ENCODE assay signal across 1 cellular context in the genomic region with DNA sequence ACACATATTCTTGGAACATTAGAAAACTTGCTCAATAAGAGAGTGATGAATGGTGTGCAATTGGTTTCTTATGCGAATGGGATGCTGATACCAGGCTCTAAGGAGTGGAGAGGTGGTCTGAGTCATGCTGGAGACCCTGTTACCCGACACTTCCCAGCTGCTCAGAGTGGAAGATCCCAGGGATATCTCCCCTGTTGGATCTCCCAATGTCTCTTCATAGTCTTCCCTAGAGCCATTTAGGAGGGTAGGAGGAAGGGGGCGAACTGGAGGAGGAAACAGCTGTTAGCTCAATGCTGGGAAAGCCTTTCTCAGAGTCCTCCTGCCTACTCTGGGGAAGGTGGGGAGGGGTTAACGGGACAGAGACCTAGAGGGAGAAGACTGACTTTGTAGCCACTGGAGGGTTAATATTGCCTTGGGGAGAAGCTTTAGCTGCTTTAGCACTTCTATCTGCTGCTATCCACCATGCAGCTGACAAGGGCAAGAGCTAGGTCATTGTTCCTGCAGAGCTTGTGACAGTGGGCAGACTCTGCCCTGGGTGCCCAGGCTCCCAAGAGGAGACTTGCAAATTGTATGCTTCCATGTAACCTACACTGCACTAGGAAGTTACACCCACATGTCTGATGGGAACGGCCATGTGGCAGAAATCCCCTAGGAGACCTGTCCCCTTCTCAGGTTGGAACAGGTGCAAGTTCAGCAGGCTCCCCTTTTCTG.
TF ChIP-seq lines count a peak whose summit lies in the region.

No MANE protein-coding gene starts in this region.

TF ChIP-seq in HepG2, 621 proteins besides CTCF, POLR2A, EP300 and RAD21 (continued from another document):
- TF ChIP-seq, protein P1, sequence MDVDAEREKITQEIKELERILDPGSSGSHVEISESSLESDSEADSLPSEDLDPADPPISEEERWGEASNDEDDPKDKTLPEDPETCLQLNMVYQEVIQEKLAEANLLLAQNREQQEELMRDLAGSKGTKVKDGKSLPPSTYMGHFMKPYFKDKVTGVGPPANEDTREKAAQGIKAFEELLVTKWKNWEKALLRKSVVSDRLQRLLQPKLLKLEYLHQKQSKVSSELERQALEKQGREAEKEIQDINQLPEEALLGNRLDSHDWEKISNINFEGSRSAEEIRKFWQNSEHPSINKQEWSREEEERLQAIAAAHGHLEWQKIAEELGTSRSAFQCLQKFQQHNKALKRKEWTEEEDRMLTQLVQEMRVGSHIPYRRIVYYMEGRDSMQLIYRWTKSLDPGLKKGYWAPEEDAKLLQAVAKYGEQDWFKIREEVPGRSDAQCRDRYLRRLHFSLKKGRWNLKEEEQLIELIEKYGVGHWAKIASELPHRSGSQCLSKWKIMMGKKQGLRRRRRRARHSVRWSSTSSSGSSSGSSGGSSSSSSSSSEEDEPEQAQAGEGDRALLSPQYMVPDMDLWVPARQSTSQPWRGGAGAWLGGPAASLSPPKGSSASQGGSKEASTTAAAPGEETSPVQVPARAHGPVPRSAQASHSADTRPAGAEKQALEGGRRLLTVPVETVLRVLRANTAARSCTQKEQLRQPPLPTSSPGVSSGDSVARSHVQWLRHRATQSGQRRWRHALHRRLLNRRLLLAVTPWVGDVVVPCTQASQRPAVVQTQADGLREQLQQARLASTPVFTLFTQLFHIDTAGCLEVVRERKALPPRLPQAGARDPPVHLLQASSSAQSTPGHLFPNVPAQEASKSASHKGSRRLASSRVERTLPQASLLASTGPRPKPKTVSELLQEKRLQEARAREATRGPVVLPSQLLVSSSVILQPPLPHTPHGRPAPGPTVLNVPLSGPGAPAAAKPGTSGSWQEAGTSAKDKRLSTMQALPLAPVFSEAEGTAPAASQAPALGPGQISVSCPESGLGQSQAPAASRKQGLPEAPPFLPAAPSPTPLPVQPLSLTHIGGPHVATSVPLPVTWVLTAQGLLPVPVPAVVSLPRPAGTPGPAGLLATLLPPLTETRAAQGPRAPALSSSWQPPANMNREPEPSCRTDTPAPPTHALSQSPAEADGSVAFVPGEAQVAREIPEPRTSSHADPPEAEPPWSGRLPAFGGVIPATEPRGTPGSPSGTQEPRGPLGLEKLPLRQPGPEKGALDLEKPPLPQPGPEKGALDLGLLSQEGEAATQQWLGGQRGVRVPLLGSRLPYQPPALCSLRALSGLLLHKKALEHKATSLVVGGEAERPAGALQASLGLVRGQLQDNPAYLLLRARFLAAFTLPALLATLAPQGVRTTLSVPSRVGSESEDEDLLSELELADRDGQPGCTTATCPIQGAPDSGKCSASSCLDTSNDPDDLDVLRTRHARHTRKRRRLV (CRISPR knock-in tag; IDR thresholded peaks at IDR 0.05): no peak
- TF ChIP-seq ZNF720 (CRISPR knock-in tag; IDR thresholded peaks at IDR 0.05): no peak
